Comparison of ENCODE assay signal across 1 cellular context in the genomic region with DNA sequence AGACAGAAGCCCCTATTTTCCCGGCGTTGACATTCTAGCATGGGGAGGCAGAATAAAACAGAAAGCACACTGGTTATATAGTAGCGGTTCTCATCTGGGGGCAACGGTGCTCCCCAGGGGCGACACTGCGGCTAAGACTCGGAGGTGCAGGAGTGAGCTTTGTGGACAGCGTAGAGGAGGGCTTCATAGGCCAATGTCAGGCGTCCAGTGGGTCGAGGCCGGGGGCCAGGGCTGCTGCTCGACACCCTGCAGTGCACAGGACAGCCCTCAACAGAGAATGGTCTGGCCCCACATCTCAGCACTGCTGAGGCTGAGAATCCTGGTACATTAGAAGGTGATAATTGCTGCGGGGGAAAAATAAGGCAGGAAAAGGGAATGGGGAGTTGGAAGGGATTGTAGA.
TF ChIP-seq lines count a peak whose summit lies in the region.

No MANE protein-coding gene starts in this region.

TF ChIP-seq in neural cell, 6 proteins besides CTCF, POLR2A, EP300 and RAD21:
- TF ChIP-seq POLR2AphosphoS5 (IDR thresholded peaks at IDR 0.05) (no peak), SMC3 (conservative IDR thresholded peaks at IDR 0.05; ENCODE audit: poor library complexity) (no peak), MXI1 (conservative IDR thresholded peaks at IDR 0.05; ENCODE audit: poor library complexity, severe bottlenecking) (no peak), TAF1 (IDR thresholded peaks at IDR 0.05; ENCODE audit: low read depth) (no peak)
- TF ChIP-seq, protein P1, sequence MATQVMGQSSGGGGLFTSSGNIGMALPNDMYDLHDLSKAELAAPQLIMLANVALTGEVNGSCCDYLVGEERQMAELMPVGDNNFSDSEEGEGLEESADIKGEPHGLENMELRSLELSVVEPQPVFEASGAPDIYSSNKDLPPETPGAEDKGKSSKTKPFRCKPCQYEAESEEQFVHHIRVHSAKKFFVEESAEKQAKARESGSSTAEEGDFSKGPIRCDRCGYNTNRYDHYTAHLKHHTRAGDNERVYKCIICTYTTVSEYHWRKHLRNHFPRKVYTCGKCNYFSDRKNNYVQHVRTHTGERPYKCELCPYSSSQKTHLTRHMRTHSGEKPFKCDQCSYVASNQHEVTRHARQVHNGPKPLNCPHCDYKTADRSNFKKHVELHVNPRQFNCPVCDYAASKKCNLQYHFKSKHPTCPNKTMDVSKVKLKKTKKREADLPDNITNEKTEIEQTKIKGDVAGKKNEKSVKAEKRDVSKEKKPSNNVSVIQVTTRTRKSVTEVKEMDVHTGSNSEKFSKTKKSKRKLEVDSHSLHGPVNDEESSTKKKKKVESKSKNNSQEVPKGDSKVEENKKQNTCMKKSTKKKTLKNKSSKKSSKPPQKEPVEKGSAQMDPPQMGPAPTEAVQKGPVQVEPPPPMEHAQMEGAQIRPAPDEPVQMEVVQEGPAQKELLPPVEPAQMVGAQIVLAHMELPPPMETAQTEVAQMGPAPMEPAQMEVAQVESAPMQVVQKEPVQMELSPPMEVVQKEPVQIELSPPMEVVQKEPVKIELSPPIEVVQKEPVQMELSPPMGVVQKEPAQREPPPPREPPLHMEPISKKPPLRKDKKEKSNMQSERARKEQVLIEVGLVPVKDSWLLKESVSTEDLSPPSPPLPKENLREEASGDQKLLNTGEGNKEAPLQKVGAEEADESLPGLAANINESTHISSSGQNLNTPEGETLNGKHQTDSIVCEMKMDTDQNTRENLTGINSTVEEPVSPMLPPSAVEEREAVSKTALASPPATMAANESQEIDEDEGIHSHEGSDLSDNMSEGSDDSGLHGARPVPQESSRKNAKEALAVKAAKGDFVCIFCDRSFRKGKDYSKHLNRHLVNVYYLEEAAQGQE (IDR thresholded peaks at IDR 0.05; ENCODE audit: borderline replicate concordance) = no peak
